Comparison of ENCODE assay signal across 16 cellular contexts in the genomic region with DNA sequence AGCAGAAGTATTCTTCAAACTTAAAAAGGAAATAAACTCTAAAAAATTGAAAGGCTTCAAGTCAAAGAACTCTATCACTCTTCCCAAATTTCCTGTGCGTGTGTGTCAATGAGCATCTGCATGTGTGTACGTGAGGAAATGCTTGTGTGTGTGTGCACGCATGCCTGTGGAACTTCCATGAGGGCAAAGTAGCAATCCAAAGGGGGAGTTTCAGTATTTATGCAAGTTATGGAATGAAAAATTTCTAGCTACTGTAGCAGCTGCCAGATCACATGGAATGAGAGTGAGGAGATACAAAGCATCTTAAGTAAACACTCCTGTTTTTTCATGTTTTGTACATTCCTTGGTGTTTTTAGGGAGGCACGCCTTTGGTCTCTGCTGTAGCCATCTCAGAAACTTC.
"Had no signal": no experiment of that assay in that cellular context is flagged by ENCODE, and none has a peak within 500 bp of the region (broad histone marks: within the 10 kb centered on the region; RNA-seq: fewer than 3 reads in every experiment).

No MANE protein-coding gene starts in this region.

- H3K4me1 Mint-ChIP-seq: activated naive CD8-positive, alpha-beta T cell treated with anti-CD3 and anti-CD28 coated beads, Interleukin-2, amount 10 ng/mL, durations not matched to agents 7 days and 5 days had no signal

- H3K27me3 Mint-ChIP-seq: stimulated activated memory B cell treated with anti-CD40 and anti-IgM and Interleukin-4, amounts not matched to agents 10 μg/mL and 1 μg/mL and 100 μg/mL, for 72 hours had no signal

- H3K4me3 ChIP-seq: ascending aorta, breast epithelium, thyroid gland had no signal

- H3K27me3 ChIP-seq: ascending aorta, breast epithelium, thyroid gland had no signal

- H3K36me3 Mint-ChIP-seq: activated naive CD8-positive, alpha-beta T cell treated with anti-CD3 and anti-CD28 coated beads, Interleukin-2, amount 10 ng/mL, durations not matched to agents 7 days and 5 days; stimulated activated memory B cell treated with anti-CD40 and anti-IgM and Interleukin-4, amounts not matched to agents 10 μg/mL and 1 μg/mL and 100 μg/mL, for 72 hours had no signal

- H3K36me3 ChIP-seq: ascending aorta, breast epithelium, thyroid gland had no signal

- H3K4me1 ChIP-seq: thyroid gland had no signal

- H3K4me3 Mint-ChIP-seq: activated CD8-positive, alpha-beta T cell treated with anti-CD3 and anti-CD28 coated beads, Interleukin-2, amount 10 ng/mL, durations not matched to agents 7 days and 5 days; activated naive CD8-positive, alpha-beta T cell treated with anti-CD3 and anti-CD28 coated beads, Interleukin-2, amount 10 ng/mL, durations not matched to agents 7 days and 5 days; activated T-helper 1 cell treated with anti-CD3 and anti-CD28 coated beads, Interleukin-12 subunit alpha, Interleukin-12 subunit beta, Interleukin-2, Interleukin-4 antibody, amounts not matched to agents 30 ng/mL and 10 ng/mL and 1 ng/mL, durations not matched to agents 14 hours and 24 hours and 36 hours; endodermal cell; neural crest cell; stimulated activated memory B cell treated with anti-CD40 and anti-IgM and Interleukin-4, amounts not matched to agents 10 μg/mL and 1 μg/mL and 100 μg/mL, for 72 hours had no signal

- FAIRE-seq: islet of Langerhans had no signal

- DNase-seq: activated CD4-positive, alpha-beta T cell treated with anti-CD3 and anti-CD28 coated beads for 4 hours; activated CD8-positive, alpha-beta memory T cell treated with anti-CD3 and anti-CD28 coated beads, Interleukin-2, amount 50 U/mL, for 48 hours; activated CD8-positive, alpha-beta T cell treated with anti-CD3 and anti-CD28 coated beads, Interleukin-2, amount 10 ng/mL, durations not matched to agents 7 days and 5 days; activated naive CD8-positive, alpha-beta T cell treated with anti-CD3 and anti-CD28 coated beads, Interleukin-2, amount 10 ng/mL, durations not matched to agents 7 days and 5 days; cerebellar nuclear complex; endodermal cell; erythroblast; left ventricle myocardium superior; thyroid gland had no signal

- H3K27ac ChIP-seq: breast epithelium, thyroid gland had no signal

- H3K9me3 ChIP-seq: ascending aorta, breast epithelium, thyroid gland had no signal

- H3K9me3 Mint-ChIP-seq: activated naive CD8-positive, alpha-beta T cell treated with anti-CD3 and anti-CD28 coated beads, Interleukin-2, amount 10 ng/mL, durations not matched to agents 7 days and 5 days; activated T-helper 1 cell treated with anti-CD3 and anti-CD28 coated beads, Interleukin-12 subunit alpha, Interleukin-12 subunit beta, Interleukin-2, Interleukin-4 antibody, amounts not matched to agents 30 ng/mL and 10 ng/mL and 1 ng/mL, durations not matched to agents 14 hours and 24 hours and 36 hours; endodermal cell; neural crest cell; stimulated activated memory B cell treated with anti-CD40 and anti-IgM and Interleukin-4, amounts not matched to agents 10 μg/mL and 1 μg/mL and 100 μg/mL, for 72 hours had no signal

- ATAC-seq: activated CD8-positive, alpha-beta T cell treated with anti-CD3 and anti-CD28 coated beads, Interleukin-2, amount 10 ng/mL, durations not matched to agents 7 days and 5 days; left ventricle myocardium superior; SK-N-SH treated with all-trans-retinoic acid at 6 μM for 48 hours; stimulated activated memory B cell treated with anti-CD40 and anti-IgM and Interleukin-4, amounts not matched to agents 10 μg/mL and 1 μg/mL and 100 μg/mL, for 72 hours had no signal

- H3K27ac Mint-ChIP-seq: activated CD8-positive, alpha-beta T cell treated with anti-CD3 and anti-CD28 coated beads, Interleukin-2, amount 10 ng/mL, durations not matched to agents 7 days and 5 days; activated naive CD8-positive, alpha-beta T cell treated with anti-CD3 and anti-CD28 coated beads, Interleukin-2, amount 10 ng/mL, durations not matched to agents 7 days and 5 days; activated T-helper 1 cell treated with anti-CD3 and anti-CD28 coated beads, Interleukin-12 subunit alpha, Interleukin-12 subunit beta, Interleukin-2, Interleukin-4 antibody, amounts not matched to agents 30 ng/mL and 10 ng/mL and 1 ng/mL, durations not matched to agents 14 hours and 24 hours and 36 hours; endodermal cell; stimulated activated memory B cell treated with anti-CD40 and anti-IgM and Interleukin-4, amounts not matched to agents 10 μg/mL and 1 μg/mL and 100 μg/mL, for 72 hours had no signal
